In genomic region chr6:151451950-151452749, GRCh38 we compare ENCODE assay signal across 1 cellular context.
A peak's percentile ranks its signal among the peaks of the same experiment; 100 is the strongest.
TF ChIP-seq lines count a peak whose summit lies in the region.

TSS of gene RMND1 (minus strand) at chr6:151452126. CDS start at chr6:151445811, 6,315 bp downstream.

TF ChIP-seq in HEK293, 187 proteins besides CTCF, POLR2A, EP300 and RAD21 (continued from another document and continues in another):
- TF ChIP-seq TSHZ1 (tag by site-specific recombination; IDR thresholded peaks at IDR 0.05; ENCODE audit: borderline replicate concordance) (no peak; the same call in 1 of the 2 replicates), IKZF3 (tag by site-specific recombination; IDR thresholded peaks at IDR 0.05) (peak; percentile 79; the same call in 1 of the 2 replicates), PRDM4 (tag by site-specific recombination; IDR thresholded peaks at IDR 0.05) (peak; percentile 70), BCL11B (tag by site-specific recombination; IDR thresholded peaks at IDR 0.05; ENCODE audit: low read depth) (peak; percentile 27; the same call in 1 of the 2 replicates), ZNF621 (tag by site-specific recombination; IDR thresholded peaks at IDR 0.05) (no peak), ZNF624 (tag by site-specific recombination; IDR thresholded peaks at IDR 0.05) (no peak), ZNF398 (tag by site-specific recombination; IDR thresholded peaks at IDR 0.05) (0 out of 2 replicates have a peak, but pooled peaks have one; percentile 25), ZNF280C (tag by site-specific recombination; IDR thresholded peaks at IDR 0.05) (no peak), ZNF837 (tag by site-specific recombination; IDR thresholded peaks at IDR 0.05) (no peak), KLF10 (tag by site-specific recombination; IDR thresholded peaks at IDR 0.05) (peak; percentile 100), ZNF366 (tag by site-specific recombination; conservative IDR thresholded peaks at IDR 0.05) (peak; percentile 37; the same call in 1 of the 2 replicates), ZNF692 (tag by site-specific recombination; IDR thresholded peaks at IDR 0.05) (peak; percentile 88), ZEB2 (tag by site-specific recombination; IDR thresholded peaks at IDR 0.05) (peak; percentile 99), ZFP69B (tag by site-specific recombination; IDR thresholded peaks at IDR 0.05) (peak; percentile 85; the same call in 1 of the 2 replicates), ZNF571 (tag by site-specific recombination; IDR thresholded peaks at IDR 0.05) (no peak), ZNF404 (tag by site-specific recombination; IDR thresholded peaks at IDR 0.05) (no peak), ZNF2 (tag by site-specific recombination; IDR thresholded peaks at IDR 0.05) (peak; percentile 64; the same call in 1 of the 2 replicates), ZNF660 (tag by site-specific recombination; IDR thresholded peaks at IDR 0.05) (peak; percentile 96), ZNF133 (tag by site-specific recombination; IDR thresholded peaks at IDR 0.05) (no peak), OSR2 (tag by site-specific recombination; IDR thresholded peaks at IDR 0.05) (peak; percentile 78), ZNF529 (tag by site-specific recombination; IDR thresholded peaks at IDR 0.05; ENCODE audit: insufficient replicate concordance) (no peak), ZNF677 (tag by site-specific recombination; IDR thresholded peaks at IDR 0.05) (no peak), ZNF521 (tag by site-specific recombination; IDR thresholded peaks at IDR 0.05) (no peak), ZNF202 (tag by site-specific recombination; IDR thresholded peaks at IDR 0.05; ENCODE audit: borderline replicate concordance) (no peak), ZNF626 (tag by site-specific recombination; IDR thresholded peaks at IDR 0.05) (no peak), ZNF274 (IDR thresholded peaks at IDR 0.05; ENCODE audit: low read length) (no peak), ZNF274 (tag by site-specific recombination; IDR thresholded peaks at IDR 0.05; ENCODE audit: borderline replicate concordance) (no peak), REPIN1 (tag by site-specific recombination; IDR thresholded peaks at IDR 0.05; ENCODE audit: low read depth) (no peak), ATF2 (tag by site-specific recombination; IDR thresholded peaks at IDR 0.05; ENCODE audit: low read depth) (no peak), ZSCAN18 (tag by site-specific recombination; IDR thresholded peaks at IDR 0.05) (peak; percentile 69; the same call in 1 of the 2 replicates), ZNF362 (tag by site-specific recombination; IDR thresholded peaks at IDR 0.05) (peak; percentile 100), ZNF530 (tag by site-specific recombination; IDR thresholded peaks at IDR 0.05; ENCODE audit: low read depth) (no peak), ZSCAN30 (tag by site-specific recombination; IDR thresholded peaks at IDR 0.05) (peak; percentile 70), ZNF426 (tag by site-specific recombination; IDR thresholded peaks at IDR 0.05) (no peak), ZBTB11 (tag by site-specific recombination; conservative IDR thresholded peaks at IDR 0.05; ENCODE audit: low read depth) (peak; percentile 97), ZNF513 (tag by site-specific recombination; IDR thresholded peaks at IDR 0.05) (no peak), TRIM28 (IDR thresholded peaks at IDR 0.05; ENCODE audit: borderline replicate concordance, low read length) (peak; percentile 94), ZNF670 (tag by site-specific recombination; IDR thresholded peaks at IDR 0.05; ENCODE audit: low read depth) (no peak), HOXD13 (CRISPR knock-in tag; IDR thresholded peaks at IDR 0.05; ENCODE audit: borderline replicate concordance) (no peak)
